Comparison of ENCODE assay signal across 10 cellular contexts in genomic region chr1:12168451-12169160, GRCh38. TPM values are rescaled to one million over a fixed set of nuclear protein-coding genes. Genes with fewer than 3 reads are reported as not detected.
A peak's percentile ranks its signal among the peaks of the same experiment; 100 is the strongest.
DNase-seq lines count a peak whose midpoint lies in the region; ATAC-seq, FAIRE-seq and TF ChIP-seq lines count a peak whose summit lies in the region.
"Had no signal": no experiment of that assay in that cellular context is flagged by ENCODE, and none has a peak within 500 bp of the region (broad histone marks: within the 10 kb centered on the region; RNA-seq: fewer than 3 reads in every experiment).

No MANE protein-coding gene starts in this region.

- no peaks in the 10 kb centered on the region for H3K27me3 ChIP-seq in HL-60 (ENCODE audit: insufficient read depth, poor library complexity, severe bottlenecking)

- DNase-seq in HL-60 (ENCODE audit: low read depth in 1 of 2, low spot score in 1 of 2) (no peak), kidney (no peak), mucosa of gallbladder (ENCODE audit: low spot score) (no peak)
- no peak for DNase-seq in activated naive CD8-positive, alpha-beta T cell treated with anti-CD3 and anti-CD28 coated beads, Interleukin-2, amount 10 ng/mL, durations not matched to agents 7 days and 5 days
- no peak for DNase-seq in stimulated activated effector memory CD8-positive, alpha-beta T cell treated with anti-CD3 and anti-CD28 coated beads, Interleukin-12 subunit alpha, Interleukin-12 subunit beta, amount 100 ng/mL, for 72 hours (ENCODE audit: low spot score in 2 of 2)
- no peak for DNase-seq in stimulated activated CD4-positive, alpha-beta T cell treated with anti-CD3 and anti-CD28 coated beads, Interleukin-4, amount 100 ng/mL, for 24 hours
- DNase-seq: activated CD4-positive, alpha-beta T cell treated with anti-CD3 and anti-CD28 coated beads for 48 hours had no signal

- POLR2A ChIA-PET in activated naive CD8-positive, alpha-beta T cell treated with anti-CD3 and anti-CD28 coated beads, Interleukin-2, amount 10 ng/mL, durations not matched to agents 7 days and 5 days (lab: Charles Lee): interaction anchor here (0.6 to 5.5 kb wide), 6 partner anchors 9 to 35 kb away, joined by 3 to 50 read pairs (median 4); no protein-coding TSS in a partner anchor

- TF ChIP-seq CTCF in HL-60 (IDR thresholded peaks at IDR 0.05; ENCODE audit: insufficient read depth, low read length) (no peak), kidney (IDR thresholded peaks at IDR 0.05; ENCODE audit: borderline replicate concordance, extremely low read depth, insufficient read depth) (no peak)

- H3K27me3 Mint-ChIP-seq in activated naive CD8-positive, alpha-beta T cell treated with anti-CD3 and anti-CD28 coated beads, Interleukin-2, amount 10 ng/mL, durations not matched to agents 7 days and 5 days: no peaks in the 10 kb centered on the region

- peak overlapping the region; percentile 99 for H3K27ac Mint-ChIP-seq in activated naive CD8-positive, alpha-beta T cell treated with anti-CD3 and anti-CD28 coated beads, Interleukin-2, amount 10 ng/mL, durations not matched to agents 7 days and 5 days
- peak overlapping the region; percentile 100 for H3K27ac Mint-ChIP-seq in stimulated activated effector memory CD8-positive, alpha-beta T cell treated with anti-CD3 and anti-CD28 coated beads, Interleukin-12 subunit alpha, Interleukin-12 subunit beta, amount 100 ng/mL, for 72 hours

- H3K9me3 Mint-ChIP-seq in activated naive CD8-positive, alpha-beta T cell treated with anti-CD3 and anti-CD28 coated beads, Interleukin-2, amount 10 ng/mL, durations not matched to agents 7 days and 5 days: no peaks in the 10 kb centered on the region
- peaks cover 3% of the 10 kb centered on the region for H3K9me3 Mint-ChIP-seq in stimulated activated effector memory CD8-positive, alpha-beta T cell treated with anti-CD3 and anti-CD28 coated beads, Interleukin-12 subunit alpha, Interleukin-12 subunit beta, amount 100 ng/mL, for 72 hours

- H3K36me3 Mint-ChIP-seq in activated naive CD8-positive, alpha-beta T cell treated with anti-CD3 and anti-CD28 coated beads, Interleukin-2, amount 10 ng/mL, durations not matched to agents 7 days and 5 days: peaks cover 38% of the 10 kb centered on the region
- peaks cover 73% of the 10 kb centered on the region for H3K36me3 Mint-ChIP-seq in stimulated activated effector memory CD8-positive, alpha-beta T cell treated with anti-CD3 and anti-CD28 coated beads, Interleukin-12 subunit alpha, Interleukin-12 subunit beta, amount 100 ng/mL, for 72 hours

- no peak for ATAC-seq in activated naive CD8-positive, alpha-beta T cell treated with anti-CD3 and anti-CD28 coated beads, Interleukin-2, amount 10 ng/mL, durations not matched to agents 7 days and 5 days (ENCODE audit: low read depth)
- ATAC-seq in stimulated activated effector memory CD8-positive, alpha-beta T cell treated with anti-CD3 and anti-CD28 coated beads, Interleukin-12 subunit alpha, Interleukin-12 subunit beta, amount 100 ng/mL, for 72 hours: no peak
- ATAC-seq in HG03045 (IDR thresholded peaks at IDR 0.05; ENCODE audit: unreplicated experiment) (no peak), GM21619 (IDR thresholded peaks at IDR 0.05; ENCODE audit: unreplicated experiment) (no peak)

- H3K4me3 Mint-ChIP-seq in activated naive CD8-positive, alpha-beta T cell treated with anti-CD3 and anti-CD28 coated beads, Interleukin-2, amount 10 ng/mL, durations not matched to agents 7 days and 5 days: peak overlapping the region; percentile 100
- peak overlapping the region; percentile 100 for H3K4me3 Mint-ChIP-seq in stimulated activated effector memory CD8-positive, alpha-beta T cell treated with anti-CD3 and anti-CD28 coated beads, Interleukin-12 subunit alpha, Interleukin-12 subunit beta, amount 100 ng/mL, for 72 hours

- no peaks in the 10 kb centered on the region for H3K9me3 ChIP-seq in kidney (ENCODE audit: control insufficient read depth in 1 of 2, low read length in 2 of 2)

- H3K4me1 ChIP-seq in kidney (ENCODE audit: control insufficient read depth in 1 of 2, insufficient read depth in 1 of 2, low read depth in 1 of 2, low read length in 2 of 2): peaks cover 0 to 13% of the 10 kb centered on the region in 2 donors

- peaks cover 63% of the 10 kb centered on the region for H3K4me1 Mint-ChIP-seq in activated naive CD8-positive, alpha-beta T cell treated with anti-CD3 and anti-CD28 coated beads, Interleukin-2, amount 10 ng/mL, durations not matched to agents 7 days and 5 days
- peaks cover 78% of the 10 kb centered on the region for H3K4me1 Mint-ChIP-seq in stimulated activated effector memory CD8-positive, alpha-beta T cell treated with anti-CD3 and anti-CD28 coated beads, Interleukin-12 subunit alpha, Interleukin-12 subunit beta, amount 100 ng/mL, for 72 hours

- H3K4me3 ChIP-seq in HL-60 (replicated peaks; ENCODE audit: insufficient read depth, low read length) (peak overlapping the region; percentile 80), kidney (ENCODE audit: low read length in 2 of 2) (peak overlapping the region; percentile 55 to 65)

- H3K36me3 ChIP-seq in kidney (ENCODE audit: control insufficient read depth in 1 of 2, insufficient read depth in 2 of 2, low read length in 2 of 2): no peaks in the 10 kb centered on the region

- peak overlapping the region; percentile 6 to 44 for H3K9ac ChIP-seq in kidney (ENCODE audit: low read length in 2 of 2)

- intact Hi-C loops in kidney (cut with DNase I): no loop called here

- peak overlapping the region; percentile 82 for H3K27ac ChIP-seq in HL-60 (replicated peaks)
- peak overlapping the region; percentile 78 to 79 for H3K27ac ChIP-seq in kidney (ENCODE audit: low read depth in 2 of 2, low read length in 2 of 2)
- H3K27ac ChIP-seq: epithelial cell of prostate had no signal

- FAIRE-seq in kidney (lab: Jason Lieb, UNC): no peak

RNA-seq across cellular contexts. Expression of gene TNFRSF1B, which starts 1.8 kb away (rescaled TPM):
- total RNA-seq in activated naive CD8-positive, alpha-beta T cell treated with anti-CD3 and anti-CD28 coated beads, Interleukin-2, amount 10 ng/mL, durations not matched to agents 7 days and 5 days: 100 to 1,000 TPM; 215 to 246 TPM
- 47.1 TPM for total RNA-seq in kidney
- 7.7 TPM for polyA plus RNA-seq in kidney (ENCODE audit: insufficient read depth, low read depth, low replicate concordance)
- total RNA-seq in mucosa of gallbladder: 50.4 TPM
